In genomic region chr10:73879296-73880173, GRCh38 we compare ENCODE assay signal across 1 cellular context.
TF ChIP-seq lines count a peak whose summit lies in the region.

No MANE protein-coding gene starts in this region.

TF ChIP-seq in K562, 482 proteins besides CTCF, POLR2A, EP300 and RAD21 (continued from another document):
- no peak for TF ChIP-seq FOXM1 (IDR thresholded peaks at IDR 0.05; ENCODE audit: low read depth)
- no peak for TF ChIP-seq FOXM1 (CRISPR knock-in tag; IDR thresholded peaks at IDR 0.05; ENCODE audit: low read depth)
- TF ChIP-seq HMGXB4 (CRISPR knock-in tag; IDR thresholded peaks at IDR 0.05) = peak; percentile 51; the same call in 1 of the 2 replicates
- TF ChIP-seq ZBTB34 (CRISPR knock-in tag; IDR thresholded peaks at IDR 0.05) = no peak
- no peak for TF ChIP-seq THRAP3 (IDR thresholded peaks at IDR 0.05; ENCODE audit: borderline replicate concordance)
- peak; percentile 55; the same call in 1 of the 2 replicates for TF ChIP-seq ZNF175 (CRISPR knock-in tag; IDR thresholded peaks at IDR 0.05; ENCODE audit: low read depth)
- TF ChIP-seq ELF4 (CRISPR knock-in tag; IDR thresholded peaks at IDR 0.05) = peak; percentile 79; the same call in 1 of the 2 replicates
- peak; percentile 95 for TF ChIP-seq ZNF384 (IDR thresholded peaks at IDR 0.05; ENCODE audit: low read depth, low read length)
- TF ChIP-seq SIX5 (IDR thresholded peaks at IDR 0.05; ENCODE audit: borderline replicate concordance in 1 of 2, insufficient read depth in 1 of 2, low read depth in 1 of 2, low read length in 2 of 2) = no peak
- TF ChIP-seq MEF2D (tag; conservative IDR thresholded peaks at IDR 0.05; ENCODE audit: low read depth) = no peak; the same call in 1 of the 2 replicates
- no peak for TF ChIP-seq CEBPG (CRISPR knock-in tag; IDR thresholded peaks at IDR 0.05)
- TF ChIP-seq CEBPG (tag; conservative IDR thresholded peaks at IDR 0.05 in 1 of 2, IDR thresholded peaks at IDR 0.05 in 1 of 2) = peak in 1 of 2 experiments; percentile 42; a peak in 1 of 4 replicates
- TF ChIP-seq CHD2 (IDR thresholded peaks at IDR 0.05; ENCODE audit: low read depth, low read length) = no peak
- TF ChIP-seq ELF2 (CRISPR knock-in tag; IDR thresholded peaks at IDR 0.05) = no peak; the same call in 1 of the 2 replicates
- no peak for TF ChIP-seq ZSCAN32 (CRISPR knock-in tag; IDR thresholded peaks at IDR 0.05)
- no peak for TF ChIP-seq SRSF9 (IDR thresholded peaks at IDR 0.05; ENCODE audit: borderline replicate concordance, low read depth, low read length)
- TF ChIP-seq CXXC5 (CRISPR knock-in tag; IDR thresholded peaks at IDR 0.05) = peak; percentile 86
- TF ChIP-seq FOXP4 (CRISPR knock-in tag; IDR thresholded peaks at IDR 0.05; ENCODE audit: borderline replicate concordance) = no peak
- no peak for TF ChIP-seq ZFP1 (CRISPR knock-in tag; IDR thresholded peaks at IDR 0.05)
- TF ChIP-seq E2F1 (CRISPR knock-in tag; IDR thresholded peaks at IDR 0.05) = no peak; the same call in 1 of the 2 replicates
- peak; percentile 98 for TF ChIP-seq DEAF1 (CRISPR knock-in tag; IDR thresholded peaks at IDR 0.05)
- no peak for TF ChIP-seq USF1 (CRISPR knock-in tag; IDR thresholded peaks at IDR 0.05)
- TF ChIP-seq ZNF561 (CRISPR knock-in tag; conservative IDR thresholded peaks at IDR 0.05) = no peak
- peak; percentile 27; the same call in 1 of the 2 replicates for TF ChIP-seq GMEB1 (CRISPR knock-in tag; IDR thresholded peaks at IDR 0.05)
- no peak for TF ChIP-seq GTF2B (IDR thresholded peaks at IDR 0.05; ENCODE audit: extremely low read depth, insufficient read length)
- TF ChIP-seq CCNT2 (IDR thresholded peaks at IDR 0.05; ENCODE audit: borderline replicate concordance, extremely low read depth, insufficient read length, low read depth, low read length) = no peak
- TF ChIP-seq TAF1 (IDR thresholded peaks at IDR 0.05; ENCODE audit: control insufficient read depth, extremely low read depth, insufficient read depth, low read length, severe bottlenecking) = no peak
- no peak for TF ChIP-seq RBM22 (IDR thresholded peaks at IDR 0.05; ENCODE audit: low read depth, low read length, poor library complexity, severe bottlenecking)
- no peak for TF ChIP-seq U2AF2 (optimal IDR thresholded peaks at IDR 0.05; ENCODE audit: low read depth, low read length)
- no peak for TF ChIP-seq PHB (CRISPR knock-in tag; IDR thresholded peaks at IDR 0.05)
- TF ChIP-seq ZNF12 (CRISPR knock-in tag; IDR thresholded peaks at IDR 0.05) = no peak
- TF ChIP-seq MCM3 (IDR thresholded peaks at IDR 0.05) = no peak
- TF ChIP-seq ZFPM2 (CRISPR knock-in tag; IDR thresholded peaks at IDR 0.05) = no peak
- TF ChIP-seq ZBTB17 (CRISPR knock-in tag; IDR thresholded peaks at IDR 0.05) = peak; percentile 47
- peak; percentile 38 to 85; a peak in 3 of 4 replicates for TF ChIP-seq MLLT1 (IDR thresholded peaks at IDR 0.05)
- TF ChIP-seq WHSC1 (IDR thresholded peaks at IDR 0.05; ENCODE audit: low read length) = no peak
- TF ChIP-seq PHF8 (IDR thresholded peaks at IDR 0.05; ENCODE audit: borderline replicate concordance, low read length) = no peak
- no peak for TF ChIP-seq ETS2 (tag; IDR thresholded peaks at IDR 0.05; ENCODE audit: borderline replicate concordance, poor library complexity, severe bottlenecking)
- TF ChIP-seq NCOA2 (IDR thresholded peaks at IDR 0.05; ENCODE audit: partially characterized antibody in 2 of 2) = no peak
- no peak for TF ChIP-seq PHF21A (IDR thresholded peaks at IDR 0.05; ENCODE audit: borderline replicate concordance, low read depth)
- peak; percentile 56 to 86; a peak in 3 of 4 replicates for TF ChIP-seq RCOR1 (IDR thresholded peaks at IDR 0.05; ENCODE audit: borderline replicate concordance in 1 of 2, low read depth in 2 of 2, low read length in 2 of 2)
- peak; percentile 82 for TF ChIP-seq ZNF316 (IDR thresholded peaks at IDR 0.05)
